Comparison of ENCODE assay signal across 1 cellular context in the genomic region with DNA sequence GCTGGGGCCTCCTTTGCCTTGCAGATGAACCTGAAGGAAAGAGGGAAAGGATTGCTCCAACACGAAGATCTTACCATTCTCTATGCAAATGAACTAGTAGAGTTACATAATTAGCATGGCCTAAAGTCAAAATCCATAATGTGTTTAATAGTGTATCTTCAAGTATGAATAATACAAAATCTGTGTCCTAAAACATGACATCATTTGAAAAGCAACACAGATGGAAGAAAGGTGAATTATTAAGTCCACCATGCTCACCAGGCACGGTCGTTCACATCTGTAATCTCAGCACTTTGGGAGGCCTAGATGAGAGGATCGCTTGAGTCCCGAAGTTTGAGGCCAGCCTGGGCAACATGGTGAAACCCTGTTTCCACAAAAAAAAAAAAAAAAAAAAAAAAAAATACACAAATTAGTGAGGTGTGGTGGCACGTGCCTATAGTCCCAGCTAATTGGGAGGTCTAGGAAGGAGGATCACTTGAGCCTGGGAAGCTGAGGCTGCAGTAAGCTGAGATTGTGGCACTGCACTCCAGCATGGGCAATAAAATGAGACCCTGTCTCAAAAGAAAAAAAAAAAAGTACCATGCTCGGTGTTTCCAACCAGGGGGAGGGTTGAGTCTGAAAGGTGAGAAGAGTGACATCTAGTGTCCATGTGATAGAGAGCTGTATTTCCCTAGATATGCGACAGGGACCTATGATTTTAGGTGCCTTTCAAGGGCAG.
TF ChIP-seq lines count a peak whose summit lies in the region.

No MANE protein-coding gene starts in this region.

TF ChIP-seq in endothelial cell of umbilical vein, 7 proteins besides CTCF, POLR2A, EP300 and RAD21:
- no peak for TF ChIP-seq MYC (IDR thresholded peaks at IDR 0.05; ENCODE audit: low read depth, low read length)
- TF ChIP-seq JUN (IDR thresholded peaks at IDR 0.05; ENCODE audit: borderline replicate concordance, insufficient read depth, insufficient read length, low read depth), result no peak
- TF ChIP-seq, protein P1, sequence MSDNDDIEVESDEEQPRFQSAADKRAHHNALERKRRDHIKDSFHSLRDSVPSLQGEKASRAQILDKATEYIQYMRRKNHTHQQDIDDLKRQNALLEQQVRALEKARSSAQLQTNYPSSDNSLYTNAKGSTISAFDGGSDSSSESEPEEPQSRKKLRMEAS (IDR thresholded peaks at IDR 0.05; ENCODE audit: insufficient read depth, insufficient read length), result no peak
- TF ChIP-seq GATA2 (IDR thresholded peaks at IDR 0.05; ENCODE audit: insufficient read depth, insufficient read length, low read depth, low read length), result no peak
- no peak for TF ChIP-seq POLR2AphosphoS5 (IDR thresholded peaks at IDR 0.05; ENCODE audit: insufficient read depth, low read depth, low read length)
- TF ChIP-seq EZH2 (IDR thresholded peaks at IDR 0.05; ENCODE audit: borderline replicate concordance, low read depth, low read length, severe bottlenecking), result no peak
- no peak for TF ChIP-seq FOS (IDR thresholded peaks at IDR 0.05; ENCODE audit: borderline replicate concordance, insufficient read depth, low read length)
